Comparison of ENCODE assay signal across 8 cellular contexts in the genomic region with DNA sequence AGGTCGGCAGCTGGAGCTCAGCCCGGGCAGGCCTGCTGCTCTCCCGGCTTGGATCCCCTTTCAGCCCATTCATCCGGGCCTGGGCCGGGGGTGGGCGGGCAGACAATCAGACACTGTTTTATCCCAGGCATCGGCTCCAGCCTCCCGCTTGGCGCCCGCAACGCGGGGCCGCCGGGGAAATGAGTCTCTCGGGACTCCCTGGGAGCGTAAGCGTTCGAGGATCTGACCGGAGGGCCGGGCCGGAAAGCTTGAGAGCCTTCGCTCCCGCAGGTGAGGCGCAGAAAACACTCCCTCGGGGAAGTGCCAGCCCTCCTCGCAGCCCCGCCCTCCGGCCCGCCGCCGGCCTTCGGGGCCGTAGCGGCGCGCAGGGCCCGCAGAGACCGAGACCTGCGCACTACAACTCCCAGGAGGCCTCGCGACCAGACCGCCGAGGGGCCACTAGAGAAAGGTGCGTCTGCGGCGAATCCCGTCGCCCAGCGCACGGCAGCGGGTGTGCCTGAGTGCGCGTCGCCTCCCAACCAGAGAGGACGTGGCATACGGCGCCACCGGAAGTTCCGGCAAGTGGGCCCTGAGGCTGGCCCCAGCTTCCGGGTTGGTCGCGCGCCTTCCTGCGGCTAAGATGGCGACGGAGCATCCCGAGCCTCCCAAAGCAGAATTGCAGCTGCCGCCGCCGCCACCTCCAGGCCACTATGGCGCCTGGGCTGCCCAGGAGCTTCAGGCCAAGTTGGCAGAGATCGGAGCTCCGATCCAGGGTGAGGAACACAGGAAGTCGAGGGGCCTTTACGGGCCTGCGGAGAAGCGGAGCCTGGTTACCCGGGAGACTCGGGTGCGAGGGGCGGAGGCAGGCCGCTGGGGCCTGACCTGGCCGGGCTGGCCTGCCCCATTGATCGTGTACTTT. TPM values are rescaled to one million over a fixed set of nuclear protein-coding genes. Genes with fewer than 3 reads are reported as not detected.
DNase-seq lines count a peak whose midpoint lies in the region; ATAC-seq and TF ChIP-seq lines count a peak whose summit lies in the region.

A gene with protein sequence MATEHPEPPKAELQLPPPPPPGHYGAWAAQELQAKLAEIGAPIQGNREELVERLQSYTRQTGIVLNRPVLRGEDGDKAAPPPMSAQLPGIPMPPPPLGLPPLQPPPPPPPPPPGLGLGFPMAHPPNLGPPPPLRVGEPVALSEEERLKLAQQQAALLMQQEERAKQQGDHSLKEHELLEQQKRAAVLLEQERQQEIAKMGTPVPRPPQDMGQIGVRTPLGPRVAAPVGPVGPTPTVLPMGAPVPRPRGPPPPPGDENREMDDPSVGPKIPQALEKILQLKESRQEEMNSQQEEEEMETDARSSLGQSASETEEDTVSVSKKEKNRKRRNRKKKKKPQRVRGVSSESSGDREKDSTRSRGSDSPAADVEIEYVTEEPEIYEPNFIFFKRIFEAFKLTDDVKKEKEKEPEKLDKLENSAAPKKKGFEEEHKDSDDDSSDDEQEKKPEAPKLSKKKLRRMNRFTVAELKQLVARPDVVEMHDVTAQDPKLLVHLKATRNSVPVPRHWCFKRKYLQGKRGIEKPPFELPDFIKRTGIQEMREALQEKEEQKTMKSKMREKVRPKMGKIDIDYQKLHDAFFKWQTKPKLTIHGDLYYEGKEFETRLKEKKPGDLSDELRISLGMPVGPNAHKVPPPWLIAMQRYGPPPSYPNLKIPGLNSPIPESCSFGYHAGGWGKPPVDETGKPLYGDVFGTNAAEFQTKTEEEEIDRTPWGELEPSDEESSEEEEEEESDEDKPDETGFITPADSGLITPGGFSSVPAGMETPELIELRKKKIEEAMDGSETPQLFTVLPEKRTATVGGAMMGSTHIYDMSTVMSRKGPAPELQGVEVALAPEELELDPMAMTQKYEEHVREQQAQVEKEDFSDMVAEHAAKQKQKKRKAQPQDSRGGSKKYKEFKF (plus strand): TSS at position 599 of the 898 bp plus-strand sequence. CDS start 21 bp downstream, at position 620.

- peak; percentile 94 for ATAC-seq in HG03432 (IDR thresholded peaks at IDR 0.05; ENCODE audit: unreplicated experiment)

- TF ChIP-seq POLR2A in GM19099 (IDR thresholded peaks at IDR 0.05; ENCODE audit: extremely low read depth, insufficient read length, low read depth) = peak; percentile 84

- DNase-seq in AML-193 (lab: John Stamatoyannopoulos, UW) (peak; percentile 93 to 96), NCI-H510A (lab: John Stamatoyannopoulos, UW) (peak; percentile 96), cerebellum (ENCODE audit: low spot score) (peak; percentile 99), kidney glomerular epithelial cell (lab: John Stamatoyannopoulos, UW) (peak; percentile 93)
- peak; percentile 92 for DNase-seq in activated CD4-positive, alpha-beta T cell treated with anti-CD3 and anti-CD28 coated beads for 1 hour
- DNase-seq in stimulated activated CD4-positive, alpha-beta T cell treated with anti-CD3 and anti-CD28 coated beads, Interleukin-1b, Interleukin-23, amount 100 ng/mL, for 1 hour (ENCODE audit: low read depth in 2 of 2) = peak; percentile 83 to 86

RNA-seq across cellular contexts. Expression of the gene that starts here (rescaled TPM):
- 66.5 TPM for total RNA-seq in cerebellum

Comparison
In these comparisons a context has a peak if more than half of its experiments do, and no peak if none do; other contexts are left out.
1. Peak in every context shown above with its lines: DNase-seq and ATAC-seq.